Comparison of ENCODE assay signal across 1 cellular context in the genomic region with DNA sequence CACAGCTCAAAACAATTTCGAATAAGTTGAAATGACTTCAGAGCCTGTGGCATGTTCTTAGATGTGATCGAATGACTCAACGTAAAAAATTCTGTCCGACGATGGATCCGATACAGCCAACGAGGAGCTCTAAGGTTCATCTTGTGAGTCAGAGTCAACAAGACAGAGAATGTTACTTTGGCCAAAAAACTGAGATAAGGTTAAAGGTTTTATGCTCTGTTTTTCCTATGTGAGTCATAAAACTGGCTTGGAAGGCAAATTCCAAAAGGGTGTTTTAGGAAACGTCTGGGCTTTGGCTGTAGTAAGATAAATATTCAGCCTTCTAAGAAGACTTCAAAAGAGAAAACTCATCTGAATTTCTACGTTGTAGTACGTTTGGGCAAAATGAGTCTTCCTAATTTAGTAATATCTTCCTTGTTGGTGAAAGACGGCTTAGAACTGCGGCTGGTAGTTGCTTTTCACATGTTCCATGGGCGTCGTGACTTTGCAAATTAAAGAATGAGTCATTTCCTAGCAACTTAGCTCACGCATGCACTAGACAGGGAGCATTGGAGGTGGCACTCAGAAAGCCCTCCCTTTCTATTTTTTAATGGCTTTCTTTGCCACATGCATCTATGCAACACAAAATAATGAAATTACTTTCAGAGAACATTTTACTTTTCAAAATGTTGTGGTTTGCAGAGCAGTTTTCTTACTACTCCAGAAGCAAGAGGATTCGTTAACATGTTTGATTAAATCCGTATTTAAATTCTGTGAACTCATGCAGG.
TF ChIP-seq lines count a peak whose summit lies in the region.

No MANE protein-coding gene starts in this region.

TF ChIP-seq in HEK293, 187 proteins besides CTCF, POLR2A, EP300 and RAD21 (continued from another document and continues in another):
- TF ChIP-seq, protein P1, sequence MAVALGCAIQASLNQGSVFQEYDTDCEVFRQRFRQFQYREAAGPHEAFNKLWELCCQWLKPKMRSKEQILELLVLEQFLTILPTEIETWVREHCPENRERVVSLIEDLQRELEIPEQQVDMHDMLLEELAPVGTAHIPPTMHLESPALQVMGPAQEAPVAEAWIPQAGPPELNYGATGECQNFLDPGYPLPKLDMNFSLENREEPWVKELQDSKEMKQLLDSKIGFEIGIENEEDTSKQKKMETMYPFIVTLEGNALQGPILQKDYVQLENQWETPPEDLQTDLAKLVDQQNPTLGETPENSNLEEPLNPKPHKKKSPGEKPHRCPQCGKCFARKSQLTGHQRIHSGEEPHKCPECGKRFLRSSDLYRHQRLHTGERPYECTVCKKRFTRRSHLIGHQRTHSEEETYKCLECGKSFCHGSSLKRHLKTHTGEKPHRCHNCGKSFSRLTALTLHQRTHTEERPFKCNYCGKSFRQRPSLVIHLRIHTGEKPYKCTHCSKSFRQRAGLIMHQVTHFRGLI (tag by site-specific recombination; IDR thresholded peaks at IDR 0.05): peak; percentile 54; the same call in 1 of the 2 replicates
- TF ChIP-seq ZNF366 (tag by site-specific recombination; conservative IDR thresholded peaks at IDR 0.05) (peak; percentile 74; the same call in 1 of the 2 replicates), KLF8 (tag by site-specific recombination; IDR thresholded peaks at IDR 0.05) (peak; percentile 69; the same call in 1 of the 2 replicates), ZNF600 (tag by site-specific recombination; IDR thresholded peaks at IDR 0.05) (peak; percentile 66), ZIC2 (tag by site-specific recombination; IDR thresholded peaks at IDR 0.05) (no peak), PRDM1 (tag by site-specific recombination; IDR thresholded peaks at IDR 0.05) (peak; percentile 80), ZEB2 (tag by site-specific recombination; IDR thresholded peaks at IDR 0.05) (peak; percentile 76; the same call in 1 of the 2 replicates), ZNF132 (tag by site-specific recombination; IDR thresholded peaks at IDR 0.05; ENCODE audit: borderline replicate concordance) (no peak), ZNF510 (tag by site-specific recombination; IDR thresholded peaks at IDR 0.05; ENCODE audit: insufficient replicate concordance) (no peak), ZNF16 (tag by site-specific recombination; IDR thresholded peaks at IDR 0.05; ENCODE audit: low read depth) (no peak), ZFP37 (tag by site-specific recombination; IDR thresholded peaks at IDR 0.05) (0 out of 2 replicates have a peak, but pooled peaks have one; percentile 25), ZXDB (tag by site-specific recombination; IDR thresholded peaks at IDR 0.05) (0 out of 2 replicates have a peak, but pooled peaks have one; percentile 31), ZNF501 (tag by site-specific recombination; IDR thresholded peaks at IDR 0.05) (0 out of 2 replicates have a peak, but pooled peaks have one; percentile 33), ZNF768 (tag by site-specific recombination; IDR thresholded peaks at IDR 0.05) (no peak), TRIM28 (IDR thresholded peaks at IDR 0.05; ENCODE audit: borderline replicate concordance, low read length) (0 out of 2 replicates have a peak, but pooled peaks have one; percentile 10), ZNF629 (tag by site-specific recombination; IDR thresholded peaks at IDR 0.05) (peak; percentile 88), ZBTB8A (tag by site-specific recombination; IDR thresholded peaks at IDR 0.05) (peak; percentile 79), ZNF558 (tag by site-specific recombination; IDR thresholded peaks at IDR 0.05) (peak; percentile 35; the same call in 1 of the 2 replicates), ZNF529 (tag by site-specific recombination; IDR thresholded peaks at IDR 0.05; ENCODE audit: insufficient replicate concordance) (peak; percentile 4), ZBTB48 (tag by site-specific recombination; IDR thresholded peaks at IDR 0.05) (no peak), ZNF837 (tag by site-specific recombination; IDR thresholded peaks at IDR 0.05) (no peak), ZNF394 (tag by site-specific recombination; IDR thresholded peaks at IDR 0.05; ENCODE audit: borderline replicate concordance) (peak; percentile 39; the same call in 1 of the 2 replicates), ZNF555 (tag by site-specific recombination; conservative IDR thresholded peaks at IDR 0.05) (no peak), ZBTB7A (tag by site-specific recombination; IDR thresholded peaks at IDR 0.05; ENCODE audit: low read depth) (no peak), SP7 (tag by site-specific recombination; IDR thresholded peaks at IDR 0.05) (peak; percentile 70; the same call in 1 of the 2 replicates), ZNF544 (tag by site-specific recombination; IDR thresholded peaks at IDR 0.05) (no peak), IKZF3 (tag by site-specific recombination; IDR thresholded peaks at IDR 0.05) (peak; percentile 10; the same call in 1 of the 2 replicates), ZNF341 (tag by site-specific recombination; IDR thresholded peaks at IDR 0.05; ENCODE audit: low read depth) (no peak), ZNF521 (tag by site-specific recombination; IDR thresholded peaks at IDR 0.05) (no peak), ZNF654 (tag by site-specific recombination; IDR thresholded peaks at IDR 0.05; ENCODE audit: low read depth) (no peak)
- TF ChIP-seq, protein P2, sequence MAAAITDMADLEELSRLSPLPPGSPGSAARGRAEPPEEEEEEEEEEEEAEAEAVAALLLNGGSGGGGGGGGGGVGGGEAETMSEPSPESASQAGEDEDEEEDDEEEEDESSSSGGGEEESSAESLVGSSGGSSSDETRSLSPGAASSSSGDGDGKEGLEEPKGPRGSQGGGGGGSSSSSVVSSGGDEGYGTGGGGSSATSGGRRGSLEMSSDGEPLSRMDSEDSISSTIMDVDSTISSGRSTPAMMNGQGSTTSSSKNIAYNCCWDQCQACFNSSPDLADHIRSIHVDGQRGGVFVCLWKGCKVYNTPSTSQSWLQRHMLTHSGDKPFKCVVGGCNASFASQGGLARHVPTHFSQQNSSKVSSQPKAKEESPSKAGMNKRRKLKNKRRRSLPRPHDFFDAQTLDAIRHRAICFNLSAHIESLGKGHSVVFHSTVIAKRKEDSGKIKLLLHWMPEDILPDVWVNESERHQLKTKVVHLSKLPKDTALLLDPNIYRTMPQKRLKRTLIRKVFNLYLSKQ (tag by site-specific recombination; IDR thresholded peaks at IDR 0.05; ENCODE audit: borderline replicate concordance): no peak
- TF ChIP-seq, protein P3, sequence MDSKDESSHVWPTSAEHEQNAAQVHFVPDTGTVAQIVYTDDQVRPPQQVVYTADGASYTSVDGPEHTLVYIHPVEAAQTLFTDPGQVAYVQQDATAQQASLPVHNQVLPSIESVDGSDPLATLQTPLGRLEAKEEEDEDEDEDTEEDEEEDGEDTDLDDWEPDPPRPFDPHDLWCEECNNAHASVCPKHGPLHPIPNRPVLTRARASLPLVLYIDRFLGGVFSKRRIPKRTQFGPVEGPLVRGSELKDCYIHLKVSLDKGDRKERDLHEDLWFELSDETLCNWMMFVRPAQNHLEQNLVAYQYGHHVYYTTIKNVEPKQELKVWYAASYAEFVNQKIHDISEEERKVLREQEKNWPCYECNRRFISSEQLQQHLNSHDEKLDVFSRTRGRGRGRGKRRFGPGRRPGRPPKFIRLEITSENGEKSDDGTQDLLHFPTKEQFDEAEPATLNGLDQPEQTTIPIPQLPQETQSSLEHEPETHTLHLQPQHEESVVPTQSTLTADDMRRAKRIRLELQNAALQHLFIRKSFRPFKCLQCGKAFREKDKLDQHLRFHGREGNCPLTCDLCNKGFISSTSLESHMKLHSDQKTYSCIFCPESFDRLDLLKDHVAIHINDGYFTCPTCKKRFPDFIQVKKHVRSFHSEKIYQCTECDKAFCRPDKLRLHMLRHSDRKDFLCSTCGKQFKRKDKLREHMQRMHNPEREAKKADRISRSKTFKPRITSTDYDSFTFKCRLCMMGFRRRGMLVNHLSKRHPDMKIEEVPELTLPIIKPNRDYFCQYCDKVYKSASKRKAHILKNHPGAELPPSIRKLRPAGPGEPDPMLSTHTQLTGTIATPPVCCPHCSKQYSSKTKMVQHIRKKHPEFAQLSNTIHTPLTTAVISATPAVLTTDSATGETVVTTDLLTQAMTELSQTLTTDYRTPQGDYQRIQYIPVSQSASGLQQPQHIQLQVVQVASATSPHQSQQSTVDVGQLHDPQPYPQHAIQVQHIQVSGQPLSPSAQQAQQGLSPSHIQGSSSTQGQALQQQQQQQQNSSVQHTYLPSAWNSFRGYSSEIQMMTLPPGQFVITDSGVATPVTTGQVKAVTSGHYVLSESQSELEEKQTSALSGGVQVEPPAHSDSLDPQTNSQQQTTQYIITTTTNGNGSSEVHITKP (tag by site-specific recombination; IDR thresholded peaks at IDR 0.05): peak; percentile 72
- TF ChIP-seq, protein P4, sequence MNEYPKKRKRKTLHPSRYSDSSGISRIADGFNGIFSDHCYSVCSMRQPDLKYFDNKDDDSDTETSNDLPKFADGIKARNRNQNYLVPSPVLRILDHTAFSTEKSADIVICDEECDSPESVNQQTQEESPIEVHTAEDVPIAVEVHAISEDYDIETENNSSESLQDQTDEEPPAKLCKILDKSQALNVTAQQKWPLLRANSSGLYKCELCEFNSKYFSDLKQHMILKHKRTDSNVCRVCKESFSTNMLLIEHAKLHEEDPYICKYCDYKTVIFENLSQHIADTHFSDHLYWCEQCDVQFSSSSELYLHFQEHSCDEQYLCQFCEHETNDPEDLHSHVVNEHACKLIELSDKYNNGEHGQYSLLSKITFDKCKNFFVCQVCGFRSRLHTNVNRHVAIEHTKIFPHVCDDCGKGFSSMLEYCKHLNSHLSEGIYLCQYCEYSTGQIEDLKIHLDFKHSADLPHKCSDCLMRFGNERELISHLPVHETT (tag by site-specific recombination; IDR thresholded peaks at IDR 0.05): peak; percentile 78; the same call in 1 of the 2 replicates
- TF ChIP-seq, protein P5, sequence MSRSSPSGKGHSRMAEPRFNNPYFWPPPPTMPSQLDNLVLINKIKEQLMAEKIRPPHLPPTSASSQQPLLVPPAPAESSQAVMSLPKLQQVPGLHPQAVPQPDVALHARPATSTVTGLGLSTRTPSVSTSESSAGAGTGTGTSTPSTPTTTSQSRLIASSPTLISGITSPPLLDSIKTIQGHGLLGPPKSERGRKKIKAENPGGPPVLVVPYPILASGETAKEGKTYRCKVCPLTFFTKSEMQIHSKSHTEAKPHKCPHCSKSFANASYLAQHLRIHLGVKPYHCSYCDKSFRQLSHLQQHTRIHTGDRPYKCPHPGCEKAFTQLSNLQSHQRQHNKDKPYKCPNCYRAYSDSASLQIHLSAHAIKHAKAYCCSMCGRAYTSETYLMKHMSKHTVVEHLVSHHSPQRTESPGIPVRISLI (tag by site-specific recombination; IDR thresholded peaks at IDR 0.05): 0 out of 2 replicates have a peak, but pooled peaks have one; percentile 48
- TF ChIP-seq, protein P6, sequence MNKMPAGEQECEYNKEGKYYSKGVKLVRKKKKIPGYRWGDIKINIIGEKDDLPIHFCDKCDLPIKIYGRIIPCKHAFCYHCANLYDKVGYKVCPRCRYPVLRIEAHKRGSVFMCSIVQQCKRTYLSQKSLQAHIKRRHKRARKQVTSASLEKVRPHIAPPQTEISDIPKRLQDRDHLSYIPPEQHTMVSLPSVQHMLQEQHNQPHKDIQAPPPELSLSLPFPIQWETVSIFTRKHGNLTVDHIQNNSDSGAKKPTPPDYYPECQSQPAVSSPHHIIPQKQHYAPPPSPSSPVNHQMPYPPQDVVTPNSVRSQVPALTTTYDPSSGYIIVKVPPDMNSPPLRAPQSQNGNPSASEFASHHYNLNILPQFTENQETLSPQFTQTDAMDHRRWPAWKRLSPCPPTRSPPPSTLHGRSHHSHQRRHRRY (tag by site-specific recombination; IDR thresholded peaks at IDR 0.05): no peak
- TF ChIP-seq, protein P7, sequence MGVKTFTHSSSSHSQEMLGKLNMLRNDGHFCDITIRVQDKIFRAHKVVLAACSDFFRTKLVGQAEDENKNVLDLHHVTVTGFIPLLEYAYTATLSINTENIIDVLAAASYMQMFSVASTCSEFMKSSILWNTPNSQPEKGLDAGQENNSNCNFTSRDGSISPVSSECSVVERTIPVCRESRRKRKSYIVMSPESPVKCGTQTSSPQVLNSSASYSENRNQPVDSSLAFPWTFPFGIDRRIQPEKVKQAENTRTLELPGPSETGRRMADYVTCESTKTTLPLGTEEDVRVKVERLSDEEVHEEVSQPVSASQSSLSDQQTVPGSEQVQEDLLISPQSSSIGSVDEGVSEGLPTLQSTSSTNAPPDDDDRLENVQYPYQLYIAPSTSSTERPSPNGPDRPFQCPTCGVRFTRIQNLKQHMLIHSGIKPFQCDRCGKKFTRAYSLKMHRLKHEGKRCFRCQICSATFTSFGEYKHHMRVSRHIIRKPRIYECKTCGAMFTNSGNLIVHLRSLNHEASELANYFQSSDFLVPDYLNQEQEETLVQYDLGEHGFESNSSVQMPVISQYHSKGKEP (tag by site-specific recombination; IDR thresholded peaks at IDR 0.05): peak; percentile 81
- TF ChIP-seq, protein P8, sequence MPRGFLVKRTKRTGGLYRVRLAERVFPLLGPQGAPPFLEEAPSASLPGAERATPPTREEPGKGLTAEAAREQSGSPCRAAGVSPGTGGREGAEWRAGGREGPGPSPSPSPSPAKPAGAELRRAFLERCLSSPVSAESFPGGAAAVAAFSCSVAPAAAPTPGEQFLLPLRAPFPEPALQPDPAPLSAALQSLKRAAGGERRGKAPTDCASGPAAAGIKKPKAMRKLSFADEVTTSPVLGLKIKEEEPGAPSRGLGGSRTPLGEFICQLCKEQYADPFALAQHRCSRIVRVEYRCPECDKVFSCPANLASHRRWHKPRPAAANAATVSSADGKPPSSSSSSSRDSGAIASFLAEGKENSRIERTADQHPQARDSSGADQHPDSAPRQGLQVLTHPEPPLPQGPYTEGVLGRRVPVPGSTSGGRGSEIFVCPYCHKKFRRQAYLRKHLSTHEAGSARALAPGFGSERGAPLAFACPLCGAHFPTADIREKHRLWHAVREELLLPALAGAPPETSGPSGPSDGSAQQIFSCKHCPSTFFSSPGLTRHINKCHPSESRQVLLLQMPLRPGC (tag by site-specific recombination; IDR thresholded peaks at IDR 0.05): peak; percentile 81
- TF ChIP-seq, protein P9, sequence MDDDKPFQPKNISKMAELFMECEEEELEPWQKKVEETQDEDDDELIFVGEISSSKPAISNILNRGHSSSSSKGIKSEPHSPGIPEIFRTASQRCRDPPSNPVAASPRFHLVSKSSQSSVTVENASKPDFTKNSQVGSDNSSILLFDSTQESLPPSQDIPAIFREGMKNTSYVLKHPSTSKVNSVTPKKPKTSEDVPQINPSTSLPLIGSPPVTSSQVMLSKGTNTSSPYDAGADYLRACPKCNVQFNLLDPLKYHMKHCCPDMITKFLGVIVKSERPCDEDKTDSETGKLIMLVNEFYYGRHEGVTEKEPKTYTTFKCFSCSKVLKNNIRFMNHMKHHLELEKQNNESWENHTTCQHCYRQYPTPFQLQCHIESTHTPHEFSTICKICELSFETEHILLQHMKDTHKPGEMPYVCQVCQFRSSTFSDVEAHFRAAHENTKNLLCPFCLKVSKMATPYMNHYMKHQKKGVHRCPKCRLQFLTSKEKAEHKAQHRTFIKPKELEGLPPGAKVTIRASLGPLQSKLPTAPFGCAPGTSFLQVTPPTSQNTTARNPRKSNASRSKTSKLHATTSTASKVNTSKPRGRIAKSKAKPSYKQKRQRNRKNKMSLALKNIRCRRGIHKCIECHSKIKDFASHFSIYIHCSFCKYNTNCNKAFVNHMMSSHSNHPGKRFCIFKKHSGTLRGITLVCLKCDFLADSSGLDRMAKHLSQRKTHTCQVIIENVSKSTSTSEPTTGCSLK (tag by site-specific recombination; IDR thresholded peaks at IDR 0.05): no peak
